In the genomic region with DNA sequence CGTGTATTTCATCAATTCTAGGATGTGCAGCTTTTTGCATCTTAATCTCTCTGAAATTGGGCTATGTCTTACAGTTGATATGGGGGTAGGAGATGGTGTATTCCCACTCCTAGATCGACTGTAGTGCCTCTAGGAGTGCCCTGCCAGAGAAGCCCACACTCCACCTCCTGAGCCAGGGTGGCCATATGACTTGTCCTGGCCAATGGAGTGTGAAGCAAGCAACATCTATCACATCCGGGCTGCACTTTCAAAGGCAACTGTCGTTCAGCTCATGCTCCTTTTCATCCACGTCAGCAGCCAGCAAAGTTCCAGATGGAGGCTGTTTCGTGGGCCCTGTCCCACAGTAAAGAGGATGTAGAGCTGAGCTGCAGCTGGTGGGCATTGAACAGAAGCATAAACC, we compare ENCODE assay signal across 8 cellular contexts.
DNase-seq lines count a peak whose midpoint lies in the region; ATAC-seq and TF ChIP-seq lines count a peak whose summit lies in the region.

No MANE protein-coding gene starts in this region.

- H3K27ac Mint-ChIP-seq in CD4-positive, alpha-beta T cell, result no peak overlapping the region
- H3K27ac Mint-ChIP-seq in activated naive CD8-positive, alpha-beta T cell treated with anti-CD3 and anti-CD28 coated beads, Interleukin-2, amount 10 ng/mL, durations not matched to agents 7 days and 5 days, result peak overlapping the region; percentile 81

- H3K9me3 Mint-ChIP-seq in CD4-positive, alpha-beta T cell, result no peaks in the 10 kb centered on the region
- no peaks in the 10 kb centered on the region for H3K9me3 Mint-ChIP-seq in activated naive CD8-positive, alpha-beta T cell treated with anti-CD3 and anti-CD28 coated beads, Interleukin-2, amount 10 ng/mL, durations not matched to agents 7 days and 5 days

- POLR2A ChIA-PET in CD4-positive, alpha-beta T cell (lab: Charles Lee), result interaction anchor here (0.7 to 1.7 kb wide), 3 partner anchors 15 to 186 kb away, joined by 3 to 5 read pairs (median 3); a partner anchor contains a TSS
- POLR2A ChIA-PET in activated naive CD8-positive, alpha-beta T cell treated with anti-CD3 and anti-CD28 coated beads, Interleukin-2, amount 10 ng/mL, durations not matched to agents 7 days and 5 days (lab: Charles Lee), result no interaction called here

- H3K4me1 Mint-ChIP-seq in CD4-positive, alpha-beta T cell (ENCODE audit: low read depth), result peaks cover 4% of the 10 kb centered on the region
- peaks cover 8% of the 10 kb centered on the region for H3K4me1 Mint-ChIP-seq in activated naive CD8-positive, alpha-beta T cell treated with anti-CD3 and anti-CD28 coated beads, Interleukin-2, amount 10 ng/mL, durations not matched to agents 7 days and 5 days

- no peak for TF ChIP-seq POLR2A in ovary (IDR thresholded peaks at IDR 0.05)

- no peak overlapping the region for H3K4me3 ChIP-seq in BE2C (ENCODE audit: low read depth, low read length)
- H3K4me3 ChIP-seq in ovary, result no peak overlapping the region

- DNase-seq in CD4-positive, alpha-beta T cell, result peak in 1 of 10 experiments; percentile 19
- no peak for DNase-seq in activated naive CD8-positive, alpha-beta T cell treated with anti-CD3 and anti-CD28 coated beads, Interleukin-2, amount 10 ng/mL, durations not matched to agents 7 days and 5 days
- DNase-seq in stimulated activated naive CD8-positive, alpha-beta T cell treated with anti-CD3 and anti-CD28 coated beads, Interleukin-15, Interleukin-2, amounts not matched to agents 100 U/mL and 50 U/mL, for 24 hours, result peak; percentile 33
- DNase-seq in NCI-H2196 treated with DMSO at 0.1 percent for 48 hours (lab: John Stamatoyannopoulos, UW; ENCODE audit: unreplicated experiment) (no peak), BE2C (no peak), ovary (no peak)

- no peaks in the 10 kb centered on the region for H3K36me3 Mint-ChIP-seq in CD4-positive, alpha-beta T cell (ENCODE audit: low read depth)
- peaks cover 2% of the 10 kb centered on the region for H3K36me3 Mint-ChIP-seq in activated naive CD8-positive, alpha-beta T cell treated with anti-CD3 and anti-CD28 coated beads, Interleukin-2, amount 10 ng/mL, durations not matched to agents 7 days and 5 days

- H3K9me3 ChIP-seq in CD4-positive, alpha-beta T cell (ENCODE audit: control insufficient read depth, low read length), result no peaks in the 10 kb centered on the region
- H3K9me3 ChIP-seq in BE2C (no peaks in the 10 kb centered on the region), ovary (no peaks in the 10 kb centered on the region)

- peak; percentile 90 for ATAC-seq in CD4-positive, alpha-beta T cell (ENCODE audit: poor library complexity)
- ATAC-seq in GM19324 (IDR thresholded peaks at IDR 0.05; ENCODE audit: low FRiP score, unreplicated experiment) (peak; percentile 67), HG03280 (IDR thresholded peaks at IDR 0.05; ENCODE audit: unreplicated experiment) (peak; percentile 79)
- ATAC-seq in activated naive CD8-positive, alpha-beta T cell treated with anti-CD3 and anti-CD28 coated beads, Interleukin-2, amount 10 ng/mL, durations not matched to agents 7 days and 5 days (ENCODE audit: low read depth), result peak; percentile 83
- peak; percentile 60 for ATAC-seq in stimulated activated naive CD8-positive, alpha-beta T cell treated with anti-CD3 and anti-CD28 coated beads, Interleukin-15, Interleukin-2, amounts not matched to agents 100 U/mL and 50 U/mL, for 24 hours

- H3K27ac ChIP-seq in CD4-positive, alpha-beta T cell (ENCODE audit: low read depth, low read length), result no peak overlapping the region
- no peak overlapping the region for H3K27ac ChIP-seq in ovary

- H3K4me1 ChIP-seq in BE2C (no peaks in the 10 kb centered on the region), ovary (ENCODE audit: insufficient read depth) (peaks cover 6% of the 10 kb centered on the region)

- no peaks in the 10 kb centered on the region for H3K27me3 ChIP-seq in CD4-positive, alpha-beta T cell (ENCODE audit: control insufficient read depth, insufficient read depth, low read length)
- H3K27me3 ChIP-seq in BE2C (no peaks in the 10 kb centered on the region), ovary (no peaks in the 10 kb centered on the region)

- 76 to 81% (median 78%) methylated on average over 6 of the region's 6 CpGs for WGBS in ovary, 3 donors

- no peaks in the 10 kb centered on the region for H3K27me3 Mint-ChIP-seq in CD4-positive, alpha-beta T cell
- peaks cover 4% of the 10 kb centered on the region for H3K27me3 Mint-ChIP-seq in activated naive CD8-positive, alpha-beta T cell treated with anti-CD3 and anti-CD28 coated beads, Interleukin-2, amount 10 ng/mL, durations not matched to agents 7 days and 5 days

- no peaks in the 10 kb centered on the region for H3K36me3 ChIP-seq in BE2C
- no peaks in the 10 kb centered on the region for H3K36me3 ChIP-seq in ovary

- CTCF ChIA-PET in CD4-positive, alpha-beta T cell (lab: Charles Lee), result interaction anchor here (1.0 kb wide), 1 partner anchor 9 kb away, joined by 3 read pairs; no protein-coding TSS in a partner anchor

- TF ChIP-seq CTCF in CD4-positive, alpha-beta T cell (IDR thresholded peaks at IDR 0.05), result no peak
- TF ChIP-seq CTCF in BE2C (IDR thresholded peaks at IDR 0.05; ENCODE audit: low read depth, low read length) (no peak), ovary (IDR thresholded peaks at IDR 0.05) (no peak)

- no peak for TF ChIP-seq EP300 in ovary (IDR thresholded peaks at IDR 0.05)

- intact Hi-C loops in CD4-positive, alpha-beta T cell (cut with DNase I, micrococcal nuclease), result no loop called here
- intact Hi-C loops in ovary (cut with DNase I), result no loop called here

- no peak overlapping the region for H3K4me3 Mint-ChIP-seq in CD4-positive, alpha-beta T cell
- no peak overlapping the region for H3K4me3 Mint-ChIP-seq in activated naive CD8-positive, alpha-beta T cell treated with anti-CD3 and anti-CD28 coated beads, Interleukin-2, amount 10 ng/mL, durations not matched to agents 7 days and 5 days
